In the genomic region with DNA sequence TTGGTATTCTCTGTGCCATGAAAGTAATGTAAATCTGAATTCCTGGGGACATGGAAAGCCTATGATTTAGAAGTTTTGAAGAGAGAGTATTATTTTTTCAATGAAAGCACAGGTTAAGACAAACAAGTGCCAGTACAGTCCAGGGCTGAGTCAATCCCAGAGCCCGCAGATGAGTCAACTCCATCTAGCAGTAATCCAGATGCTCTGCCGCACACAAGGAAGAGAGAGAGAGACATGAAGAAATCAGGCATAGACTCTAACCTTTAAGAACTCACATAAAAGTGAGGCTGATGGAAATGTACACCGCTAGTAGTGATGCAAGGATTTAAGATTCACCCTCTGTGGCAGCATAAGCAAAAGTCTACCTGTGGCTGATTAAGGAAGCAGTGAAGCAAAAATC, we compare ENCODE assay signal across 14 cellular contexts.
A peak's percentile ranks its signal among the peaks of the same experiment; 100 is the strongest.
DNase-seq lines count a peak whose midpoint lies in the region; ATAC-seq and TF ChIP-seq lines count a peak whose summit lies in the region.
"Had no signal": no experiment of that assay in that cellular context is flagged by ENCODE, and none has a peak within 500 bp of the region (broad histone marks: within the 10 kb centered on the region; RNA-seq: fewer than 3 reads in every experiment).

No MANE protein-coding gene starts in this region.

- no peaks in the 10 kb centered on the region for H3K9me3 ChIP-seq in testis
- H3K9me3 ChIP-seq: SJCRH30 had no signal

- intact Hi-C loops in testis (cut with DNase I; ENCODE audit: low total_unique reads) = no loop called here

- no peak overlapping the region for H3K4me3 ChIP-seq in kidney epithelial cell (ENCODE audit: low read depth, low read length)
- H3K4me3 ChIP-seq in testis = no peak overlapping the region
- H3K4me3 ChIP-seq: SJCRH30, spleen had no signal

- H3K36me3 ChIP-seq in kidney epithelial cell (ENCODE audit: control insufficient read depth, insufficient read depth, low read length) (no peaks in the 10 kb centered on the region), testis (ENCODE audit: low read depth, missing control alignments) (no peaks in the 10 kb centered on the region)
- H3K36me3 ChIP-seq: SJCRH30, spleen had no signal

- ATAC-seq in HG02981 (IDR thresholded peaks at IDR 0.05; ENCODE audit: unreplicated experiment) = no peak
- ATAC-seq in HG02678 (IDR thresholded peaks at IDR 0.05; ENCODE audit: unreplicated experiment) = no peak
- ATAC-seq: left lobe of liver had no signal

- 73 to 95% methylated on average over 3 of the region's 3 CpGs for WGBS in testis, 2 donors

- H3K4me1 ChIP-seq in testis = no peaks in the 10 kb centered on the region
- H3K4me1 ChIP-seq: spleen had no signal

- TF ChIP-seq POLR2A in testis (IDR thresholded peaks at IDR 0.05) = no peak

- DNase-seq in AG08395 (ENCODE audit: low spot score) = peak; percentile 88
- peak; percentile 93 for DNase-seq in HS-5 (ENCODE audit: low read depth)
- peak; percentile 86 for DNase-seq in astrocyte of the hippocampus (ENCODE audit: low read depth, low spot score)
- DNase-seq in kidney epithelial cell (ENCODE audit: low read depth) = peak; percentile 96
- no peak for DNase-seq in stimulated activated CD4-positive, alpha-beta T cell treated with anti-CD3 and anti-CD28 coated beads, Interleukin-2, amount 100 ng/mL, for 24 hours
- DNase-seq in testis = no peak
- DNase-seq: COR-L47, cortex of kidney, Kasumi-1, SJCRH30, spleen had no signal

- no peaks in the 10 kb centered on the region for H3K27me3 ChIP-seq in kidney epithelial cell (ENCODE audit: control insufficient read depth, insufficient read depth, low read length)
- H3K27me3 ChIP-seq in testis = no peaks in the 10 kb centered on the region
- H3K27me3 ChIP-seq: SJCRH30, spleen had no signal

- H3K27ac ChIP-seq in testis = no peak overlapping the region
- H3K27ac ChIP-seq: SJCRH30, spleen had no signal

- TF ChIP-seq CTCF in kidney epithelial cell (IDR thresholded peaks at IDR 0.05; ENCODE audit: insufficient read depth, low read length, poor library complexity, severe bottlenecking) = no peak
- TF ChIP-seq CTCF in testis (IDR thresholded peaks at IDR 0.05) = no peak

Comparison
In these comparisons a context has a peak if more than half of its experiments do, and no peak if none do; other contexts are left out.
1. DNase-seq: peak in AG08395 (single experiment), HS-5 (single experiment), astrocyte of the hippocampus (single experiment) and kidney epithelial cell (single experiment); none in stimulated activated CD4-positive, alpha-beta T cell treated with anti-CD3 and anti-CD28 coated beads, Interleukin-2, amount 100 ng/mL, for 24 hours (0 of 2) and testis (single experiment).